Comparison of ENCODE assay signal across 27 cellular contexts in genomic region chr1:55316494-55316893, GRCh38.
"Had no signal": no experiment of that assay in that cellular context is flagged by ENCODE, and none has a peak within 500 bp of the region (broad histone marks: within the 10 kb centered on the region; RNA-seq: fewer than 3 reads in every experiment).

No MANE protein-coding gene starts in this region.

- H3K27ac ChIP-seq: brain microvascular endothelial cell, cardiac muscle cell, Peyer's patch, RWPE1, SJSA1, WERI-Rb-1 had no signal

- ATAC-seq: activated CD4-positive, CD25-positive, alpha-beta regulatory T cell treated with anti-CD3 and anti-CD28 coated beads, Interleukin-2, amount 50 U/mL, for 24 hours; activated CD8-positive, alpha-beta T cell treated with anti-CD3 and anti-CD28 coated beads for 36 hours; activated T-cell treated with anti-CD3 and anti-CD28 coated beads, Interleukin-2, amount 50 U/mL, for 72 hours; SK-N-SH treated with all-trans-retinoic acid at 6 μM for 48 hours had no signal

- DNase-seq: activated CD4-positive, alpha-beta T cell treated with anti-CD3 and anti-CD28 coated beads for 4 hours; activated CD8-positive, alpha-beta memory T cell treated with anti-CD3 and anti-CD28 coated beads, Interleukin-2, amount 50 U/mL, for 4 hours; activated CD8-positive, alpha-beta T cell treated with anti-CD3 and anti-CD28 coated beads for 36 hours; activated gamma-delta T cell treated with Interleukin-2 at 50 U/mL for 16 hours; activated naive CD4-positive, alpha-beta T cell treated with anti-CD3 and anti-CD28 coated beads, Interleukin-2, amount 10 ng/mL, durations not matched to agents 7 days and 5 days; activated naive CD8-positive, alpha-beta T cell treated with anti-CD3 and anti-CD28 coated beads for 36 hours; activated T-cell treated with anti-CD3 and anti-CD28 coated beads, Interleukin-2, amount 50 U/mL, for 72 hours; brain microvascular endothelial cell; KG1; MG63; MV-4-11; NCI-H1092 treated with DMSO at 0.1 percent for 48 hours; NCI-H1436; NCI-H1694 treated with DMSO at 0.1 percent for 48 hours; NCI-H2029 treated with DMSO at 0.1 percent for 48 hours; NCI-H345; NCI-H510A; NCI-H69; Peyer's patch; SHP77; SW 1271; WERI-Rb-1 had no signal

- H3K36me3 ChIP-seq: brain microvascular endothelial cell, cardiac muscle cell, MG63, Peyer's patch, SJSA1, WERI-Rb-1 had no signal

- H3K4me1 ChIP-seq: Peyer's patch had no signal

- H3K4me3 ChIP-seq: cardiac muscle cell, MG63, Peyer's patch, SJSA1 had no signal

- H3K9me3 ChIP-seq: MG63, Peyer's patch, SJSA1 had no signal

- H3K27me3 ChIP-seq: brain microvascular endothelial cell, cardiac muscle cell, MG63, Peyer's patch, SJSA1 had no signal
